9 cellular contexts compared by ENCODE assay signal in the genomic region with DNA sequence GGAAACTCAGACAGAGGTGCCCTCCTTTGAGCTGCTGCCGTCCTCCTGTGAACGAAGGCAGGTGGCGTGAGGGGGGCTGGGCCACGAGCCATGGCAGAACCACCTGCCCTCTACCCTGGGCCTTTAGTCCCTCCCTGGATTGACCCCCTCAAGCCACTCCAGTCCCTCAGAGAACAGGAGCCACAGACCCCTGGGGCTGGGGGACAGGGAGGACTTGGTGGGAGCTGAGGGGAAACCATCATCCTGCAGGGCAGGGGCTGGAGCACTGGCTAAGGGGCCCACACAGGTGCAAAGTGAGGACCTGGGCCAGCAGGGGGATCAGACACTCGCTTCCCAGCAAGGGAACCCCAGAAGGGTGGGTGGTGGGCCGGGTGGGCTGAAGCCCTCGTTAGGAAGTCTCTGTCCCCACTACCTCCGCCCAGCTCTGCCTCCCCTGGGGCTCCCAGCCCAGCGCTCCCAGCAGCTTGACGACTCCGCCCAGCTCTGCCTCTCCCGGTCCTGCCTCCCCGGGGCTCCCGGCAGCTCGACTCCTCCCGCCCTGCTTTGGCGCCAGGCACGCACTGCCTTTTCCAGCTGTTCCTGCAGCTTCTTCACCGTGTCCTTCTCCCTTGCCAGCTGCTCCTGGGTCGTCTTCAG. TPM values are rescaled to one million over a fixed set of nuclear protein-coding genes. Genes with fewer than 3 reads are reported as not detected.
DNase-seq lines count a peak whose midpoint lies in the region; ATAC-seq, FAIRE-seq and TF ChIP-seq lines count a peak whose summit lies in the region.
"Had no signal": no experiment of that assay in that cellular context is flagged by ENCODE, and none has a peak within 500 bp of the region (broad histone marks: within the 10 kb centered on the region; RNA-seq: fewer than 3 reads in every experiment).

No MANE protein-coding gene starts in this region.

- no peak for TF ChIP-seq CTCF in astrocyte (IDR thresholded peaks at IDR 0.05; ENCODE audit: insufficient read depth, low read depth, low read length)
- TF ChIP-seq CTCF in HepG2 (CRISPR knock-in tag; IDR thresholded peaks at IDR 0.05), result 0 out of 2 replicates have a peak, but pooled peaks have one; percentile 6
- TF ChIP-seq CTCF in uterus (IDR thresholded peaks at IDR 0.05), result no peak

- H3K36me3 ChIP-seq in astrocyte (ENCODE audit: insufficient read depth, low read length), result peaks cover 28% of the 10 kb centered on the region
- peaks cover 42 to 54% of the 10 kb centered on the region in 2 experiments for H3K36me3 ChIP-seq in HepG2 (replicated peaks in 1 of 2; ENCODE audit: control insufficient read depth in 1 of 2, insufficient read depth in 2 of 2, low read length in 2 of 2)
- no peaks in the 10 kb centered on the region for H3K36me3 ChIP-seq in uterus

- H3K4me1 ChIP-seq in astrocyte (ENCODE audit: insufficient read depth, low read length), result peaks cover 13% of the 10 kb centered on the region
- peaks cover 22% of the 10 kb centered on the region for H3K4me1 ChIP-seq in HepG2 (ENCODE audit: insufficient read depth, low read length)
- H3K4me1 ChIP-seq in uterus, result peaks cover 0 to 30% of the 10 kb centered on the region in 2 donors

- ATAC-seq in HepG2 (peak; percentile 0; the same call in 2 of the 3 replicates), GM21786 (IDR thresholded peaks at IDR 0.05; ENCODE audit: unreplicated experiment) (no peak), GM21447 (IDR thresholded peaks at IDR 0.05; ENCODE audit: unreplicated experiment) (no peak), GM21515 (IDR thresholded peaks at IDR 0.05; ENCODE audit: unreplicated experiment) (no peak)

- H3K27ac ChIP-seq in astrocyte (ENCODE audit: low read depth, low read length), result no peak overlapping the region
- H3K27ac ChIP-seq in HepG2 (ENCODE audit: extremely low read length, insufficient read depth, low read length), result no peak overlapping the region
- peak overlapping the region; percentile 67 to 68 for H3K27ac ChIP-seq in uterus

- H3K9ac ChIP-seq in astrocyte (ENCODE audit: low read length) (no peak overlapping the region), HepG2 (ENCODE audit: insufficient read depth, low read depth, low read length) (no peak overlapping the region)

- 85% methylated on average over 20 of the region's 20 CpGs for WGBS in HepG2 (ENCODE audit: low lambda C conversion rate)

- peak overlapping the region; percentile 18 for H3K27ac Mint-ChIP-seq in astrocyte (ENCODE audit: unreplicated experiment)
- H3K27ac Mint-ChIP-seq: activated naive CD4-positive, alpha-beta T cell treated with anti-CD3 and anti-CD28 coated beads for 36 hours had no signal

- H3K4me3 ChIP-seq in astrocyte (ENCODE audit: insufficient read depth, low read depth, low read length) (no peak overlapping the region), HepG2 (replicated peaks in 1 of 3; ENCODE audit: insufficient read depth in 1 of 3, low read depth in 2 of 3, low read length in 3 of 3) (no peak overlapping the region), uterus (no peak overlapping the region)

- no peak for TF ChIP-seq RAD21 in HepG2 (CRISPR knock-in tag; IDR thresholded peaks at IDR 0.05)

- peak; percentile 55 for DNase-seq in activated effector memory CD4-positive, alpha-beta T cell treated with anti-CD3 and anti-CD28 coated beads, Interleukin-2, amount 50 U/mL, for 16 hours
- DNase-seq in activated effector memory CD4-positive, alpha-beta T cell treated with Interleukin-2 at 50 U/mL for 16 hours, result no peak
- DNase-seq in astrocyte (ENCODE audit: low read depth) (no peak), HepG2 (ENCODE audit: low spot score) (no peak), uterus (peak; percentile 77 to 87)
- DNase-seq: activated naive CD4-positive, alpha-beta T cell treated with anti-CD3 and anti-CD28 coated beads for 36 hours had no signal

- H3K4me2 ChIP-seq in astrocyte (ENCODE audit: low read length) (no peak overlapping the region), HepG2 (ENCODE audit: low read depth, low read length) (no peak overlapping the region)

- H2AFZ ChIP-seq in astrocyte (ENCODE audit: low read depth, low read length), result no peak overlapping the region
- H2AFZ ChIP-seq in HepG2 (ENCODE audit: low read length), result no peak overlapping the region

- intact Hi-C loops in HepG2 (cut with micrococcal nuclease; ENCODE audit: unreplicated experiment), result no loop called here
- intact Hi-C loops in uterus (cut with DNase I; ENCODE audit: low total_unique reads), result no loop called here

- H3K27me3 ChIP-seq in astrocyte (ENCODE audit: insufficient read depth, low read length), result no peaks in the 10 kb centered on the region
- H3K27me3 ChIP-seq in HepG2 (ENCODE audit: control insufficient read depth in 1 of 2, insufficient read depth in 2 of 2, low read length in 2 of 2), result no peaks in the 10 kb centered on the region
- H3K27me3 ChIP-seq in uterus, result no peaks in the 10 kb centered on the region

- no peaks in the 10 kb centered on the region for H3K9me3 Mint-ChIP-seq in astrocyte (ENCODE audit: unreplicated experiment)
- H3K9me3 Mint-ChIP-seq: activated naive CD4-positive, alpha-beta T cell treated with anti-CD3 and anti-CD28 coated beads for 36 hours had no signal

- H3K79me2 ChIP-seq in astrocyte (ENCODE audit: insufficient read depth, low read length) (peaks cover 2% of the 10 kb centered on the region), HepG2 (ENCODE audit: insufficient read depth, low read length) (no peaks in the 10 kb centered on the region)

- no peak for TF ChIP-seq EP300 in HepG2 (IDR thresholded peaks at IDR 0.05; ENCODE audit: low read depth in 2 of 2, low read length in 2 of 2)
- no peak for TF ChIP-seq EP300 in HepG2 (CRISPR knock-in tag; IDR thresholded peaks at IDR 0.05; ENCODE audit: borderline replicate concordance)

- CTCF ChIA-PET in HepG2 (lab: Yijun Ruan, JAX; ENCODE audit: low intra/inter-chr PET ratio, low total read pairs), result interaction anchor here (3.1 kb wide), 1 partner anchor 77 kb away, joined by 11 read pairs; no protein-coding TSS in a partner anchor

- no peak overlapping the region for H3K4me3 Mint-ChIP-seq in astrocyte (ENCODE audit: unreplicated experiment)
- H3K4me3 Mint-ChIP-seq: activated naive CD4-positive, alpha-beta T cell treated with anti-CD3 and anti-CD28 coated beads for 36 hours had no signal

- POLR2A ChIA-PET in HepG2 (lab: Yijun Ruan, JAX), result interaction anchor here (0.8 to 1.6 kb wide), 4 partner anchors 9 to 68 kb away, joined by 3 to 4 read pairs (median 3); partner anchors contain the start of gene RRBP1

- FAIRE-seq in astrocyte (lab: Jason Lieb, UNC) (no peak), HepG2 (lab: Jason Lieb, UNC) (no peak)

- in situ Hi-C loops in HepG2 (cut with HindIII; ENCODE audit: extremely low pct_ligation_motif_present, low pct_unique_long_range_greater_than_20kb), result loop anchor here (5.0 kb wide), 1 partner anchor 77 kb away; no protein-coding TSS in a partner anchor

- TF ChIP-seq POLR2A in HepG2 (IDR thresholded peaks at IDR 0.05; ENCODE audit: insufficient read depth in 1 of 2, low read depth in 2 of 2, low read length in 2 of 2), result peak; percentile 23 to 31; a peak in 2 of 4 replicates
- no peak for TF ChIP-seq POLR2A in uterus (IDR thresholded peaks at IDR 0.05)

- peaks cover 14% of the 10 kb centered on the region for H3K4me1 Mint-ChIP-seq in astrocyte (ENCODE audit: low read depth, unreplicated experiment)

- H3K9me3 ChIP-seq in astrocyte (ENCODE audit: insufficient read depth, low read depth, low read length) (no peaks in the 10 kb centered on the region), HepG2 (ENCODE audit: low read length) (no peaks in the 10 kb centered on the region), uterus (no peaks in the 10 kb centered on the region)

- H3K27me3 Mint-ChIP-seq in astrocyte (ENCODE audit: low read depth, unreplicated experiment), result no peaks in the 10 kb centered on the region

- peaks cover 99% of the 10 kb centered on the region for H4K20me1 ChIP-seq in astrocyte (ENCODE audit: insufficient read depth, low read length)
- H4K20me1 ChIP-seq in HepG2 (ENCODE audit: insufficient read depth, low read length), result peaks cover 23% of the 10 kb centered on the region; the same call in 1 of the 2 replicates

- BruUV-seq in HepG2 (replicated peaks; lab: Mats Ljungman, UMichigan), result no TSS peak

- peaks cover 4% of the 10 kb centered on the region for H3K36me3 Mint-ChIP-seq in astrocyte (ENCODE audit: low read depth, unreplicated experiment)

TF ChIP-seq in HepG2, 621 proteins besides CTCF, POLR2A, EP300 and RAD21 (continues in another document):
- TF ChIP-seq ZNF230 (CRISPR knock-in tag; IDR thresholded peaks at IDR 0.05) (no peak), SRY (CRISPR knock-in tag; IDR thresholded peaks at IDR 0.05) (no peak)

RNA-seq across cellular contexts. Expression of gene DSTN, which starts 44.4 kb away (rescaled TPM):
- 542 and 552 TPM in 2 replicates for total RNA-seq in astrocyte
- total RNA-seq in HepG2 (2016; rRNA removed; fragmentation: Illumina TruSeq; extraction: Trizol), result 106 and 164 TPM in 2 replicates
- 28.2 and 36.3 TPM in 2 replicates for total RNA-seq in HepG2 (2016; cell fraction: cytosol; rRNA removed; fragmentation: Illumina TruSeq; extraction: Trizol; ENCODE audit: low read depth)
- total RNA-seq in HepG2 (2016; cell fraction: insoluble cytoplasmic fraction; rRNA removed; fragmentation: Illumina TruSeq; extraction: Trizol), result 120 and 172 TPM in 2 replicates
- total RNA-seq in HepG2 (2016; cell fraction: membrane; rRNA removed; fragmentation: Illumina TruSeq; extraction: Trizol), result 94.4 and 96.0 TPM in 2 replicates
- 46.1 and 50.0 TPM in 2 replicates for total RNA-seq in HepG2 (2016; cell fraction: nucleus; rRNA removed; fragmentation: Illumina TruSeq; extraction: Trizol)
- 21.8 and 27.6 TPM in 2 replicates for polyA plus RNA-seq in HepG2 (2011; rRNA removed)
- polyA plus RNA-seq in HepG2 (2011; cell fraction: cytosol; rRNA removed), result 11.0 and 20.0 TPM in 2 replicates
- 8.1 and 11.6 TPM in 2 replicates for polyA plus RNA-seq in HepG2 (2011; cell fraction: nucleus; rRNA removed)
- 74.6 and 95.1 TPM in 2 replicates for polyA plus RNA-seq in HepG2 (2012)
- 77.0 and 95.4 TPM in 2 replicates for polyA plus RNA-seq in HepG2 (2016; cell fraction: cytosol; fragmentation: Illumina TruSeq; extraction: Trizol; ENCODE audit: low read depth)
- polyA plus RNA-seq in HepG2 (2016; cell fraction: insoluble cytoplasmic fraction; fragmentation: Illumina TruSeq; extraction: Trizol; ENCODE audit: low read depth), result 263 and 281 TPM in 2 replicates
- 120 and 139 TPM in 2 replicates for polyA plus RNA-seq in HepG2 (2016; cell fraction: membrane; fragmentation: Illumina TruSeq; extraction: Trizol; ENCODE audit: low read depth)
- 108 and 109 TPM in 2 replicates for polyA plus RNA-seq in HepG2 (2016; cell fraction: nucleus; fragmentation: Illumina TruSeq; extraction: Trizol; ENCODE audit: insufficient read depth, low read depth)
- 1.3 and 4.9 TPM in 2 replicates for polyA minus RNA-seq in HepG2 (2011; rRNA and poly(A)+ RNA removed; ENCODE audit: low replicate concordance)
- 15.3 and 15.9 TPM in 2 replicates for polyA minus RNA-seq in HepG2 (2011; cell fraction: cytosol; rRNA and poly(A)+ RNA removed)
- polyA minus RNA-seq in HepG2 (2011; cell fraction: nucleus; rRNA and poly(A)+ RNA removed), result 5.8 and 7.6 TPM in 2 replicates
- 100 to 1,000 TPM; 294 to 674 (median 623) TPM for total RNA-seq in uterus

Comparison
In these comparisons a context has a peak if more than half of its experiments do, and no peak if none do; other contexts are left out.
1. DNase-seq: peak in activated effector memory CD4-positive, alpha-beta T cell treated with anti-CD3 and anti-CD28 coated beads, Interleukin-2, amount 50 U/mL, for 16 hours (single experiment) and uterus (2 of 2); none in activated effector memory CD4-positive, alpha-beta T cell treated with Interleukin-2 at 50 U/mL for 16 hours (single experiment), astrocyte (single experiment) and HepG2 (single experiment).
2. H3K27ac ChIP-seq: peak in uterus (2 of 2); none in astrocyte (single experiment) and HepG2 (single experiment).
3. POLR2A ChIP-seq: peak in HepG2 (2 of 2); none in uterus (0 of 2).